ENCODE assay signal across 15 cellular contexts in genomic region chr2:20589975-20590703, GRCh38.
DNase-seq lines count a peak whose midpoint lies in the region; ATAC-seq, FAIRE-seq and TF ChIP-seq lines count a peak whose summit lies in the region.
"Had no signal": no experiment of that assay in that cellular context is flagged by ENCODE, and none has a peak within 500 bp of the region (broad histone marks: within the 10 kb centered on the region; RNA-seq: fewer than 3 reads in every experiment).

No MANE protein-coding gene starts in this region.

- TF ChIP-seq CTCF in chondrocyte (IDR thresholded peaks at IDR 0.05) (no peak), right lobe of liver (IDR thresholded peaks at IDR 0.05) (no peak), upper lobe of right lung (IDR thresholded peaks at IDR 0.05) (no peak)

- H3K27me3 Mint-ChIP-seq in chondrocyte (ENCODE audit: low read depth), result no peaks in the 10 kb centered on the region
- H3K27me3 Mint-ChIP-seq: activated naive CD8-positive, alpha-beta T cell treated with anti-CD3 and anti-CD28 coated beads for 36 hours; type B pancreatic cell had no signal

- TF ChIP-seq POLR2A in right lobe of liver (IDR thresholded peaks at IDR 0.05) (no peak), H54 (IDR thresholded peaks at IDR 0.05; ENCODE audit: low read depth, low read length) (no peak)

- H3K4me1 Mint-ChIP-seq in chondrocyte (ENCODE audit: low read depth), result peaks cover 60% of the 10 kb centered on the region
- H3K4me1 Mint-ChIP-seq: activated naive CD8-positive, alpha-beta T cell treated with anti-CD3 and anti-CD28 coated beads for 36 hours had no signal

- peak; percentile 34 for DNase-seq in Right ventricle myocardium inferior (ENCODE audit: missing footprints)
- DNase-seq in left ventricle myocardium superior, result no peak
- peak; percentile 59 for DNase-seq in chondrocyte (ENCODE audit: low spot score)
- peak; percentile 15 to 52 (median 45) for DNase-seq in right lobe of liver
- DNase-seq in upper lobe of right lung, result peak; percentile 59
- no peak for DNase-seq in C1 segment of cervical spinal cord (lab: John Stamatoyannopoulos, UW)
- DNase-seq in activated CD4-positive, alpha-beta T cell treated with anti-CD3 and anti-CD28 coated beads for 48 hours, result no peak
- no peak for DNase-seq in H54 (ENCODE audit: insufficient read length, low spot score)
- DNase-seq: activated naive CD8-positive, alpha-beta T cell treated with anti-CD3 and anti-CD28 coated beads for 36 hours; NCI-H1417; RPMI8226; stimulated activated CD4-positive, alpha-beta T cell treated with anti-CD3 and anti-CD28 coated beads, Interleukin-15, amount 100 ng/mL, for 24 hours had no signal

- no peak for FAIRE-seq in H54 (lab: Jason Lieb, UNC)

- intact Hi-C loops in Right ventricle myocardium inferior (cut with DNase I), result no loop called here
- intact Hi-C loops in left ventricle myocardium superior (cut with micrococcal nuclease), result no loop called here
- intact Hi-C loops in right lobe of liver (cut with DNase I), result loop anchor here (5.0 to 10.0 kb wide), 2 partner anchors 48 to 145 kb away; partner anchors contain the start of gene RHOB (in 2 of the 2)
- intact Hi-C loops in upper lobe of right lung (cut with DNase I), result no loop called here

- H3K27ac Mint-ChIP-seq in chondrocyte (ENCODE audit: unreplicated experiment), result peak overlapping the region; percentile 22
- H3K27ac Mint-ChIP-seq: activated naive CD8-positive, alpha-beta T cell treated with anti-CD3 and anti-CD28 coated beads for 36 hours; memory B cell; type B pancreatic cell had no signal

- H3K4me3 Mint-ChIP-seq in chondrocyte (ENCODE audit: unreplicated experiment), result no peak overlapping the region
- H3K4me3 Mint-ChIP-seq: activated naive CD8-positive, alpha-beta T cell treated with anti-CD3 and anti-CD28 coated beads for 36 hours; memory B cell; type B pancreatic cell had no signal

- no peaks in the 10 kb centered on the region for H3K36me3 ChIP-seq in right lobe of liver
- H3K36me3 ChIP-seq in upper lobe of right lung, result no peaks in the 10 kb centered on the region

- ATAC-seq in Right ventricle myocardium inferior (no peak), left ventricle myocardium superior (no peak), right lobe of liver (no peak), upper lobe of right lung (no peak)
- ATAC-seq: esophagus mucosa had no signal

- no peaks in the 10 kb centered on the region for H3K9me3 Mint-ChIP-seq in chondrocyte (ENCODE audit: low read depth)
- H3K9me3 Mint-ChIP-seq: activated naive CD8-positive, alpha-beta T cell treated with anti-CD3 and anti-CD28 coated beads for 36 hours; memory B cell; type B pancreatic cell had no signal

- H3K27me3 ChIP-seq in right lobe of liver (no peaks in the 10 kb centered on the region), upper lobe of right lung (no peaks in the 10 kb centered on the region)

- H3K4me1 ChIP-seq in right lobe of liver (peaks cover 2 to 52% (median 24%) of the 10 kb centered on the region in 4 donors), upper lobe of right lung (peaks cover 51% of the 10 kb centered on the region)

- H3K9me3 ChIP-seq in right lobe of liver (no peaks in the 10 kb centered on the region), upper lobe of right lung (no peaks in the 10 kb centered on the region)

- H3K36me3 Mint-ChIP-seq in chondrocyte (ENCODE audit: low read depth), result no peaks in the 10 kb centered on the region
- H3K36me3 Mint-ChIP-seq: activated naive CD8-positive, alpha-beta T cell treated with anti-CD3 and anti-CD28 coated beads for 36 hours; type B pancreatic cell had no signal

- H3K4me3 ChIP-seq in right lobe of liver, result no peak overlapping the region
- no peak overlapping the region for H3K4me3 ChIP-seq in upper lobe of right lung

- no peak overlapping the region for H3K27ac ChIP-seq in right lobe of liver
- no peak overlapping the region for H3K27ac ChIP-seq in upper lobe of right lung

- WGBS in right lobe of liver (ENCODE audit: insufficient coverage, low coverage, low lambda C conversion rate, missing lambda C conversion rate), result no CpG with 5 or more reads among the region's 14 CpGs

Comparison
In these comparisons a context has a peak if more than half of its experiments do, and no peak if none do; other contexts are left out.
1. DNase-seq: peak in Right ventricle myocardium inferior (single experiment), chondrocyte (single experiment), right lobe of liver (3 of 3) and upper lobe of right lung (single experiment); none in left ventricle myocardium superior (single experiment), C1 segment of cervical spinal cord (0 of 14), activated CD4-positive, alpha-beta T cell treated with anti-CD3 and anti-CD28 coated beads for 48 hours (single experiment) and H54 (single experiment).
2. intact Hi-C loops: an anchor here in right lobe of liver (5.0 to 10.0 kb wide); none called in Right ventricle myocardium inferior, left ventricle myocardium superior and upper lobe of right lung.